1 cellular context compared by ENCODE assay signal in genomic region chr9:69181908-69182353, GRCh38.
TF ChIP-seq lines count a peak whose summit lies in the region.

No MANE protein-coding gene starts in this region.

TF ChIP-seq in HepG2, 621 proteins besides CTCF, POLR2A, EP300 and RAD21:
- TF ChIP-seq NCOA1 (CRISPR knock-in tag; IDR thresholded peaks at IDR 0.05), result no peak
- no peak for TF ChIP-seq TFAP4 (IDR thresholded peaks at IDR 0.05; ENCODE audit: borderline replicate concordance, low read depth)
- TF ChIP-seq DPF2 (CRISPR knock-in tag; IDR thresholded peaks at IDR 0.05; ENCODE audit: borderline replicate concordance, low read depth), result no peak
- TF ChIP-seq ZBTB44 (CRISPR knock-in tag; IDR thresholded peaks at IDR 0.05), result no peak
- TF ChIP-seq RBM22 (optimal IDR thresholded peaks at IDR 0.05; ENCODE audit: low read length), result peak; percentile 15
- no peak for TF ChIP-seq SALL2 (CRISPR knock-in tag; IDR thresholded peaks at IDR 0.05)
- no peak for TF ChIP-seq ZFP90 (CRISPR knock-in tag; IDR thresholded peaks at IDR 0.05; ENCODE audit: borderline replicate concordance)
